8 cellular contexts compared by ENCODE assay signal in the genomic region with DNA sequence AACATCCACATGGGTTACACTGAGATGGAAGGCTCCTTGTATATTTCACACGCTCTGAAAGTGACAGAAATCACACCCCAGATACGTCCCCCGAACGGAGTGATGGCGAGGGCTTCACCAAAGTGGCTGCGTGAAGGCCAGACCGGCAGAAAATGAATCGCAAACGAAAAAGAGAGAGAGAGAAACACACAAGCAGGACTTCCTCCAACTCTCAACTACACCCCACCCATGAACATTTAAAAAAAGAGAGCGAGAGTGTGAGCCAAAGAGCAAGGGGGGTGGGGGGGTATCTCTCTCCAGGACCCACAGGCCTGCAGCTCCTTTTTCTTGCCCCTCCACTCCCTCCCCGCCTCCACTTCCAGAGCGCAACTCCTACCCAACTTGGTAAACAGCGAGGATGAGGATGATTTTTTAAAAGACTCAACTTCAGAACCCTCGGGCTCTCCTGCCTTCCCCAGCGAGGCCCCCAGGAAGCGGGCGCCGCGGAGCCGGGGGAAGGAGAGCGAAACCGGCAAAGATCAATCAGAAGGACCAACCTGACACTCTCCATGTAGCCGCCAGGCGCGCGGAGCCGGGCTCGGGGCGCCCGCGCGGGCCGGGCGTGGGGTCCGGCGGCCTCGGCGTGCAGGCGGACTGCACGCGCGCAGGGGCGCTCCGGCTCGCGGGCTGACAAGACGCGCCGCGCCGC.
DNase-seq lines count a peak whose midpoint lies in the region; ATAC-seq and TF ChIP-seq lines count a peak whose summit lies in the region.

No MANE protein-coding gene starts in this region.

- H4K20me1 ChIP-seq in Loucy (ENCODE audit: insufficient read depth, low read length, poor library complexity, severe bottlenecking), result peaks cover 48% of the 10 kb centered on the region

- H3K9me3 ChIP-seq in Loucy (ENCODE audit: insufficient read depth, low read depth, low read length) (no peaks in the 10 kb centered on the region), ectodermal cell (ENCODE audit: control insufficient read depth, low read length) (no peaks in the 10 kb centered on the region), lung (ENCODE audit: control insufficient read depth in 2 of 2, insufficient read depth in 1 of 2, low read length in 1 of 2) (no peaks in the 10 kb centered on the region)

- intact Hi-C loops in activated CD4-positive, alpha-beta T cell treated with anti-CD3 and anti-CD28 coated beads, Interleukin-2, amount 10 ng/mL, durations not matched to agents 24 days and 14 days (cut with micrococcal nuclease), result loop anchor here (5.0 to 10.0 kb wide), 4 partner anchors 128 to 1982 kb away; a partner anchor contains a TSS

- peaks cover 55% of the 10 kb centered on the region for H3K4me1 Mint-ChIP-seq in activated CD4-positive, alpha-beta T cell treated with anti-CD3 and anti-CD28 coated beads, Interleukin-2, amount 10 ng/mL, durations not matched to agents 24 days and 14 days

- CTCF ChIA-PET in BJ (lab: Yijun Ruan, JAX), result interaction anchor here (1.1 kb wide), 1 partner anchor 58 kb away, joined by 3 read pairs; no protein-coding TSS in a partner anchor

- POLR2A ChIA-PET in BJ (lab: Charles Lee), result no interaction called here

- H3K27me3 Mint-ChIP-seq in activated CD4-positive, alpha-beta T cell treated with anti-CD3 and anti-CD28 coated beads, Interleukin-2, amount 10 ng/mL, durations not matched to agents 24 days and 14 days, result no peaks in the 10 kb centered on the region

- WGBS in ectodermal cell, 2 experiments, result 0 to 1% methylated on average over 49 to 51 of the region's 51 CpGs
- 0% methylated on average over 30 to 51 of the region's 51 CpGs for WGBS in lung, 2 donors

- DNase-seq in BJ (ENCODE audit: low read depth), result no peak
- peak; percentile 51 for DNase-seq in GM20000 (ENCODE audit: low spot score)
- peak; percentile 92 for DNase-seq in activated CD4-positive, alpha-beta T cell treated with anti-CD3 and anti-CD28 coated beads, Interleukin-2, amount 10 ng/mL, durations not matched to agents 24 days and 14 days
- DNase-seq in lung (ENCODE audit: low spot score), result peak; percentile 48
- DNase-seq in stimulated activated CD8-positive, alpha-beta memory T cell treated with anti-CD3 and anti-CD28 coated beads, Interleukin-4, amount 100 ng/mL, for 24 hours (ENCODE audit: low read depth), result peak; percentile 31
- no peak for DNase-seq in inferior parietal cortex (ENCODE audit: extremely low spot score)

- H3F3A ChIP-seq in Loucy (ENCODE audit: low read depth), result no peaks in the 10 kb centered on the region

- peak overlapping the region; percentile 76 for H3K9ac ChIP-seq in Loucy (ENCODE audit: low read depth, low read length, poor library complexity, severe bottlenecking)

- H3K9me3 Mint-ChIP-seq in activated CD4-positive, alpha-beta T cell treated with anti-CD3 and anti-CD28 coated beads, Interleukin-2, amount 10 ng/mL, durations not matched to agents 24 days and 14 days, result no peaks in the 10 kb centered on the region

- peaks cover 78% of the 10 kb centered on the region for H3K79me2 ChIP-seq in Loucy (ENCODE audit: insufficient read depth, low read length)

- H3K4me3 ChIP-seq in BJ (ENCODE audit: low read depth, low read length), result peak overlapping the region; percentile 62
- peak overlapping the region; percentile 75 for H3K4me3 ChIP-seq in Loucy (ENCODE audit: low read length, poor library complexity, severe bottlenecking)
- peak overlapping the region; percentile 41 for H3K4me3 ChIP-seq in ectodermal cell (ENCODE audit: insufficient read depth, low read depth, low read length)
- H3K4me3 ChIP-seq in lung, result peak overlapping the region; percentile 84

- ATAC-seq in lung (ENCODE audit: insufficient read depth, low FRiP score), result peak; percentile 20

- peaks cover 27% of the 10 kb centered on the region for H3K36me3 Mint-ChIP-seq in activated CD4-positive, alpha-beta T cell treated with anti-CD3 and anti-CD28 coated beads, Interleukin-2, amount 10 ng/mL, durations not matched to agents 24 days and 14 days (ENCODE audit: low read depth)

- H3K36me3 ChIP-seq in BJ (ENCODE audit: control insufficient read depth, insufficient read depth, low read length) (no peaks in the 10 kb centered on the region), Loucy (ENCODE audit: insufficient read depth, low read length) (no peaks in the 10 kb centered on the region), ectodermal cell (ENCODE audit: control insufficient read depth, insufficient read depth, low read length) (no peaks in the 10 kb centered on the region), lung (ENCODE audit: control insufficient read depth in 2 of 2, insufficient read depth in 2 of 2, low read length in 2 of 2) (no peaks in the 10 kb centered on the region)

- TF ChIP-seq CTCF in BJ (IDR thresholded peaks at IDR 0.05; ENCODE audit: insufficient read depth, low read depth, low read length) (no peak), GM20000 (IDR thresholded peaks at IDR 0.05; ENCODE audit: extremely low read depth, missing control alignments) (no peak), Loucy (conservative IDR thresholded peaks at IDR 0.05; ENCODE audit: low read length) (no peak), lung (IDR thresholded peaks at IDR 0.05; ENCODE audit: control extremely low read depth, extremely low read depth) (no peak)

- no peaks in the 10 kb centered on the region for H3K9me2 ChIP-seq in Loucy (replicated peaks; ENCODE audit: low read depth, low read length)

- H3K4me1 ChIP-seq in Loucy (ENCODE audit: insufficient read depth, low read length, poor library complexity, severe bottlenecking), result peaks cover 80% of the 10 kb centered on the region
- H3K4me1 ChIP-seq in ectodermal cell (ENCODE audit: control insufficient read depth, insufficient read depth, low read length), result peaks cover 22% of the 10 kb centered on the region
- H3K4me1 ChIP-seq in lung (ENCODE audit: control insufficient read depth in 2 of 2, insufficient read depth in 2 of 2, low read length in 2 of 2), result peaks cover 3 to 24% of the 10 kb centered on the region in 2 donors

- H3K27me3 ChIP-seq in BJ (ENCODE audit: control insufficient read depth, insufficient read depth, low read length) (no peaks in the 10 kb centered on the region), Loucy (ENCODE audit: insufficient read depth, low read length, poor library complexity, severe bottlenecking) (no peaks in the 10 kb centered on the region), ectodermal cell (ENCODE audit: control insufficient read depth, insufficient read depth, low read length, poor library complexity, severe bottlenecking) (peaks cover 29% of the 10 kb centered on the region), lung (ENCODE audit: control insufficient read depth, insufficient read depth) (no peaks in the 10 kb centered on the region)

- no peak overlapping the region for H3K4me3 Mint-ChIP-seq in activated CD4-positive, alpha-beta T cell treated with anti-CD3 and anti-CD28 coated beads, Interleukin-2, amount 10 ng/mL, durations not matched to agents 24 days and 14 days

- 0 out of 2 replicates have a peak overlapping the region, but pooled peaks have one; percentile 24 for H2AFZ ChIP-seq in Loucy (ENCODE audit: low read length)

- H3K4me2 ChIP-seq in Loucy (ENCODE audit: low read depth, low read length, poor library complexity, severe bottlenecking), result peak overlapping the region; percentile 95

- no peak overlapping the region for H3K27ac ChIP-seq in ectodermal cell (ENCODE audit: insufficient read depth, low read depth, low read length, poor library complexity, severe bottlenecking)
- peak overlapping the region; percentile 96 to 97 for H3K27ac ChIP-seq in lung (ENCODE audit: low read depth in 1 of 2, low read length in 1 of 2)

- H3K27ac Mint-ChIP-seq in activated CD4-positive, alpha-beta T cell treated with anti-CD3 and anti-CD28 coated beads, Interleukin-2, amount 10 ng/mL, durations not matched to agents 24 days and 14 days, result no peak overlapping the region

Comparison
In these comparisons a context has a peak if more than half of its experiments do, and no peak if none do; other contexts are left out.
1. DNase-seq: peak in GM20000 (single experiment), activated CD4-positive, alpha-beta T cell treated with anti-CD3 and anti-CD28 coated beads, Interleukin-2, amount 10 ng/mL, durations not matched to agents 24 days and 14 days (single experiment), lung (single experiment) and stimulated activated CD8-positive, alpha-beta memory T cell treated with anti-CD3 and anti-CD28 coated beads, Interleukin-4, amount 100 ng/mL, for 24 hours (single experiment); none in BJ (single experiment) and inferior parietal cortex (single experiment).
2. Peak in every context shown above with its lines, with median percentiles within 50 percentile points of each other: H3K4me3 ChIP-seq.